ENCODE assay signal across 20 cellular contexts in genomic region chr17:3851461-3852100, GRCh38.
"Had no signal": no experiment of that assay in that cellular context is flagged by ENCODE, and none has a peak within 500 bp of the region (broad histone marks: within the 10 kb centered on the region; RNA-seq: fewer than 3 reads in every experiment).

No MANE protein-coding gene starts in this region.

- H3K4me3 ChIP-seq: cardiac muscle cell, Peyer's patch had no signal

- H3K27me3 ChIP-seq: brain microvascular endothelial cell, cardiac muscle cell, Peyer's patch had no signal

- H3K36me3 ChIP-seq: brain microvascular endothelial cell, cardiac muscle cell, Peyer's patch had no signal

- H3K9me3 ChIP-seq: Peyer's patch had no signal

- H3K4me1 ChIP-seq: Peyer's patch had no signal

- H3K27ac ChIP-seq: brain microvascular endothelial cell, cardiac muscle cell, KMS-11, Peyer's patch had no signal

- DNase-seq: activated CD4-positive, alpha-beta memory T cell treated with anti-CD3 and anti-CD28 coated beads for 36 hours; activated CD4-positive, alpha-beta T cell treated with anti-CD3 and anti-CD28 coated beads, Interleukin-2, amount 10 ng/mL, durations not matched to agents 7 days and 5 days; activated CD4-positive, CD25-positive, alpha-beta regulatory T cell; activated CD8-positive, alpha-beta memory T cell treated with anti-CD3 and anti-CD28 coated beads for 24 hours; activated effector memory CD4-positive, alpha-beta T cell treated with anti-CD3 and anti-CD28 coated beads, Interleukin-2, amount 50 U/mL, for 16 hours; activated T-cell treated with anti-CD3 and anti-CD28 coated beads, Interleukin-2, amount 50 U/mL, for 4 hours; amygdala; brain microvascular endothelial cell; NCI-H1105; NCI-H1436; NCI-H1694 treated with DMSO at 0.1 percent for 48 hours; NCI-H2029 treated with DMSO at 0.1 percent for 48 hours; NCI-H510A treated with DMSO at 0.1 percent for 48 hours; NCI-H69; NK-92 treated with Interleukin-12 subunit alpha and Interleukin-12 subunit beta, amount 100 ng/mL, for 24 hours; Peyer's patch; SHP77; T-helper 9 cell had no signal

- H3K4me2 ChIP-seq: KMS-11 had no signal

- ATAC-seq: activated T-cell treated with anti-CD3 and anti-CD28 coated beads, Interleukin-2, amount 50 U/mL, for 4 hours had no signal
